1 cellular context compared by ENCODE assay signal in genomic region chr18:55908790-55909408, GRCh38.
A peak's percentile ranks its signal among the peaks of the same experiment; 100 is the strongest.
TF ChIP-seq lines count a peak whose summit lies in the region.

No MANE protein-coding gene starts in this region.

TF ChIP-seq in HEK293, 187 proteins besides CTCF, POLR2A, EP300 and RAD21 (continued from another document):
- peak; percentile 53; the same call in 1 of the 2 replicates for TF ChIP-seq PRDM10 (tag by site-specific recombination; IDR thresholded peaks at IDR 0.05)
- TF ChIP-seq ZNF416 (tag by site-specific recombination; IDR thresholded peaks at IDR 0.05), result no peak
- TF ChIP-seq ZNF596 (tag by site-specific recombination; IDR thresholded peaks at IDR 0.05), result no peak
- no peak for TF ChIP-seq ZNF174 (tag by site-specific recombination; IDR thresholded peaks at IDR 0.05)
- no peak for TF ChIP-seq ZNF658 (tag by site-specific recombination; IDR thresholded peaks at IDR 0.05)
- TF ChIP-seq SALL2 (tag by site-specific recombination; IDR thresholded peaks at IDR 0.05; ENCODE audit: borderline replicate concordance), result no peak
- 0 out of 2 replicates have a peak, but pooled peaks have one; percentile 23 for TF ChIP-seq TRIM28 (IDR thresholded peaks at IDR 0.05; ENCODE audit: borderline replicate concordance, low read length)
